26 cellular contexts compared by ENCODE assay signal in the genomic region with DNA sequence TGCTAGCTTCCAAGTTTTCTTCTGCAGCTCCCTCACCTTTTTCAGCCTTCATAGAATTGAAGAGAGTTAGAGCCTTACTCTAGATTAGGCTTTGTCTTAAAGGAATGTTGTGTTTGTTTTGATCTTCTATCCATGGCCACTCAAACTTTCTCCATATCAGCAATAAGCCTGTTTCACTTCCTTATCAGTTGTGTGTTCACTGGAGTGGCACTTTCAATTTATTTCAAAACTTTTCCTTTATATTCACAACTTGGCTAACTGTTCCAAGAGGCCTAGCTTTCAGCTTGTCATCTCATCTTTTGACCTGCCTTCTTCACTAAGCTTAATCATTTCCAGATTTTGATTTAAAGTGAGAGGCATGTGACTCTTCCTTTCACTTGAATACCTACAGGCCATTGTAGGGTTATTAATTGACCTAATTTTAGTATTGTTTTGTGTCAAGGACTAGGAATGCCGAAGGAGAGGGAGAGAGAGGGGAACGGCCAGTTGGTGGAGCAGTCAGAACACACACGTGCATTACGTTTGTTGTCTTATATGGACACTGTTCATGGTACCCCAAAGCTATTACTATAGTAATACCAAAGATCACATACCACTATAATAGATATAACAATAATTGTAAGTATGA. TPM values are rescaled to one million over a fixed set of nuclear protein-coding genes. Genes with fewer than 3 reads are reported as not detected.
A peak's percentile ranks its signal among the peaks of the same experiment; 100 is the strongest.
DNase-seq lines count a peak whose midpoint lies in the region; ATAC-seq and TF ChIP-seq lines count a peak whose summit lies in the region.
"Had no signal": no experiment of that assay in that cellular context is flagged by ENCODE, and none has a peak within 500 bp of the region (broad histone marks: within the 10 kb centered on the region; RNA-seq: fewer than 3 reads in every experiment).

No MANE protein-coding gene starts in this region.

- no peaks in the 10 kb centered on the region for H3K79me2 ChIP-seq in neural progenitor cell (ENCODE audit: low read depth)

- no peaks in the 10 kb centered on the region for H4K20me1 ChIP-seq in BLaER1 treated with 17β-estradiol and CSF1 and Interleukin-3, amounts not matched to agents 10 nM and 100 nM
- no peaks in the 10 kb centered on the region for H4K20me1 ChIP-seq in neural progenitor cell (ENCODE audit: low read depth)

- H3K36me3 ChIP-seq in BLaER1 treated with 17β-estradiol and CSF1 and Interleukin-3, amounts not matched to agents 10 nM and 100 nM = no peaks in the 10 kb centered on the region
- H3K36me3 ChIP-seq in neural progenitor cell = no peaks in the 10 kb centered on the region
- no peaks in the 10 kb centered on the region for H3K36me3 ChIP-seq in Peyer's patch

- H3K27me3 ChIP-seq in BLaER1 treated with 17β-estradiol and CSF1 and Interleukin-3, amounts not matched to agents 10 nM and 100 nM = no peaks in the 10 kb centered on the region
- H3K27me3 ChIP-seq in neural progenitor cell (no peaks in the 10 kb centered on the region), Peyer's patch (no peaks in the 10 kb centered on the region)
- H3K27me3 ChIP-seq: foreskin keratinocyte had no signal

- ATAC-seq in HG03439 (IDR thresholded peaks at IDR 0.05; ENCODE audit: unreplicated experiment) = no peak
- ATAC-seq: activated CD8-positive, alpha-beta memory T cell treated with anti-CD3 and anti-CD28 coated beads, Interleukin-2, amount 10 ng/mL, durations not matched to agents 7 days and 5 days; foreskin keratinocyte had no signal

- peak overlapping the region in 10 of 11 experiments; percentile 4 to 82 (median 43); a peak in 16 of 22 replicates for H3K4me2 ChIP-seq in BLaER1 treated with 17β-estradiol and CSF1 and Interleukin-3, amounts not matched to agents 10 nM and 100 nM
- H3K4me2 ChIP-seq in neural progenitor cell = no peak overlapping the region

- H3K4me1 ChIP-seq in BLaER1 treated with 17β-estradiol and CSF1 and Interleukin-3, amounts not matched to agents 10 nM and 100 nM = peaks cover 8 to 23% (median 11%) of the 10 kb centered on the region in 10 experiments; a peak in 18 of 20 replicates
- H3K4me1 ChIP-seq in neural progenitor cell = no peaks in the 10 kb centered on the region
- peaks cover 0 to 7% (median 0%) of the 10 kb centered on the region in 4 donors for H3K4me1 ChIP-seq in Peyer's patch
- H3K4me1 ChIP-seq: foreskin keratinocyte had no signal

- H3K9me3 Mint-ChIP-seq in neural progenitor cell = no peaks in the 10 kb centered on the region
- H3K9me3 Mint-ChIP-seq: endodermal cell; HFFc6; naive B cell; T-helper 2 cell treated with Interferon-gamma antibody and Interleukin-4, amounts not matched to agents 5 μg/mL and 100 μg/mL, for 36 hours had no signal

- H3K4me1 Mint-ChIP-seq in neural progenitor cell = peaks cover 6% of the 10 kb centered on the region
- H3K4me1 Mint-ChIP-seq: activated CD8-positive, alpha-beta memory T cell treated with anti-CD3 and anti-CD28 coated beads, Interleukin-2, amount 10 ng/mL, durations not matched to agents 7 days and 5 days; naive B cell had no signal

- no peak for TF ChIP-seq POLR2A in Peyer's patch (IDR thresholded peaks at IDR 0.05)

- H3K27ac ChIP-seq in BLaER1 treated with 17β-estradiol and CSF1 and Interleukin-3, amounts not matched to agents 10 nM and 100 nM = peak overlapping the region in 5 of 11 experiments; percentile 15 to 64 (median 53); a peak in 9 of 22 replicates
- no peak overlapping the region for H3K27ac ChIP-seq in neural progenitor cell
- H3K27ac ChIP-seq in Peyer's patch = no peak overlapping the region
- H3K27ac ChIP-seq in coronary artery = no peak overlapping the region
- H3K27ac ChIP-seq: foreskin keratinocyte, psoas muscle had no signal

- no peak overlapping the region for H3K4me3 Mint-ChIP-seq in neural progenitor cell
- H3K4me3 Mint-ChIP-seq: activated CD8-positive, alpha-beta memory T cell treated with anti-CD3 and anti-CD28 coated beads, Interleukin-2, amount 10 ng/mL, durations not matched to agents 7 days and 5 days; endodermal cell; HFFc6; naive B cell; T-helper 2 cell treated with Interferon-gamma antibody and Interleukin-4, amounts not matched to agents 5 μg/mL and 100 μg/mL, for 36 hours had no signal

- peak overlapping the region; percentile 4 for H2AFZ ChIP-seq in neural progenitor cell (replicated peaks)

- H3F3A ChIP-seq in neural progenitor cell (ENCODE audit: low read depth) = no peaks in the 10 kb centered on the region

- peak; percentile 68 to 94 for DNase-seq in NOMO-1 (lab: John Stamatoyannopoulos, UW; ENCODE audit: unreplicated experiment in 2 of 2)
- peak; percentile 7 to 26 for DNase-seq in foreskin fibroblast
- DNase-seq in neural progenitor cell (ENCODE audit: low spot score) = no peak
- DNase-seq in GM10266 (ENCODE audit: extremely low spot score) = no peak
- no peak for DNase-seq in Peyer's patch
- no peak for DNase-seq in coronary artery (ENCODE audit: low spot score)
- DNase-seq: activated CD4-positive, CD25-positive, alpha-beta regulatory T cell treated with anti-CD3 and anti-CD28 coated beads, Interleukin-2, amount 50 U/mL, for 72 hours; activated CD8-positive, alpha-beta memory T cell treated with anti-CD3 and anti-CD28 coated beads, Interleukin-2, amount 10 ng/mL, durations not matched to agents 7 days and 5 days; activated effector memory CD4-positive, alpha-beta T cell treated with Interleukin-2 at 50 U/mL for 16 hours; amygdala; cerebellar nuclear complex; COR-L47; endodermal cell; foreskin keratinocyte; GF-D8; HFFc6; MM.1S; naive B cell; NCI-H2081 treated with DMSO at 0.1 percent for 48 hours; NCI-H748 treated with DMSO at 0.1 percent for 48 hours; psoas muscle; SHP77 had no signal

- H3K4me3 ChIP-seq in BLaER1 treated with 17β-estradiol and CSF1 and Interleukin-3, amounts not matched to agents 10 nM and 100 nM = no peak overlapping the region
- H3K4me3 ChIP-seq in foreskin fibroblast (ENCODE audit: low read depth in 1 of 2, low read length in 2 of 2) = no peak overlapping the region
- no peak overlapping the region for H3K4me3 ChIP-seq in neural progenitor cell
- no peak overlapping the region for H3K4me3 ChIP-seq in Peyer's patch
- no peak overlapping the region for H3K4me3 ChIP-seq in coronary artery
- H3K4me3 ChIP-seq: psoas muscle had no signal

- H3K9me3 ChIP-seq in BLaER1 treated with 17β-estradiol and CSF1 and Interleukin-3, amounts not matched to agents 10 nM and 100 nM (replicated peaks in 1 of 11) = no peaks in the 10 kb centered on the region
- H3K9me3 ChIP-seq in neural progenitor cell (ENCODE audit: low read depth) (no peaks in the 10 kb centered on the region), Peyer's patch (no peaks in the 10 kb centered on the region)
- H3K9me3 ChIP-seq: psoas muscle had no signal

- H3K27me3 Mint-ChIP-seq in neural progenitor cell (ENCODE audit: insufficient read depth, low read depth) = peaks cover 3% of the 10 kb centered on the region
- H3K27me3 Mint-ChIP-seq: activated CD8-positive, alpha-beta memory T cell treated with anti-CD3 and anti-CD28 coated beads, Interleukin-2, amount 10 ng/mL, durations not matched to agents 7 days and 5 days; naive B cell had no signal

- no peaks in the 10 kb centered on the region for H3K36me3 Mint-ChIP-seq in neural progenitor cell
- H3K36me3 Mint-ChIP-seq: activated CD8-positive, alpha-beta memory T cell treated with anti-CD3 and anti-CD28 coated beads, Interleukin-2, amount 10 ng/mL, durations not matched to agents 7 days and 5 days; naive B cell had no signal

- no peak overlapping the region for H3K27ac Mint-ChIP-seq in neural progenitor cell
- H3K27ac Mint-ChIP-seq: activated CD8-positive, alpha-beta memory T cell treated with anti-CD3 and anti-CD28 coated beads, Interleukin-2, amount 10 ng/mL, durations not matched to agents 7 days and 5 days; endodermal cell; HFFc6; naive B cell; T-helper 2 cell treated with Interferon-gamma antibody and Interleukin-4, amounts not matched to agents 5 μg/mL and 100 μg/mL, for 36 hours had no signal

- H3K9ac ChIP-seq in BLaER1 treated with 17β-estradiol and CSF1 and Interleukin-3, amounts not matched to agents 10 nM and 100 nM = peak overlapping the region in 2 of 11 experiments; percentile 9 to 22; a peak in 3 of 22 replicates
- no peak overlapping the region for H3K9ac ChIP-seq in neural progenitor cell

- TF ChIP-seq CTCF in foreskin fibroblast (IDR thresholded peaks at IDR 0.05; ENCODE audit: low read depth, low read length) = no peak
- no peak for TF ChIP-seq CTCF in neural progenitor cell (IDR thresholded peaks at IDR 0.05)
- no peak for TF ChIP-seq CTCF in GM10266 (IDR thresholded peaks at IDR 0.05; ENCODE audit: control insufficient read depth, insufficient read depth, low read depth, missing control alignments)
- TF ChIP-seq CTCF in Peyer's patch (IDR thresholded peaks at IDR 0.05) = no peak
- no peak for TF ChIP-seq CTCF in coronary artery (IDR thresholded peaks at IDR 0.05)

RNA-seq across cellular contexts. Expression of gene GNAT3, which starts 5.4 kb away (rescaled TPM):
- total RNA-seq in neural progenitor cell (ENCODE audit: low replicate concordance) (not detected in 2 replicates), Peyer's patch (1 to 10 TPM in 2 of 4 donors, not detected in 2; 1.5 to 2.1 TPM)
- total RNA-seq: activated CD8-positive, alpha-beta memory T cell treated with anti-CD3 and anti-CD28 coated beads, Interleukin-2, amount 10 ng/mL, durations not matched to agents 7 days and 5 days; endodermal cell; foreskin keratinocyte; liver; psoas muscle had no signal

Comparison
In these comparisons a context has a peak if more than half of its experiments do, and no peak if none do; other contexts are left out.
1. DNase-seq: peak in NOMO-1 (2 of 2) and foreskin fibroblast (2 of 2); none in neural progenitor cell (single experiment), GM10266 (single experiment), Peyer's patch (0 of 3) and coronary artery (single experiment).